19 cellular contexts compared by ENCODE assay signal in the genomic region with DNA sequence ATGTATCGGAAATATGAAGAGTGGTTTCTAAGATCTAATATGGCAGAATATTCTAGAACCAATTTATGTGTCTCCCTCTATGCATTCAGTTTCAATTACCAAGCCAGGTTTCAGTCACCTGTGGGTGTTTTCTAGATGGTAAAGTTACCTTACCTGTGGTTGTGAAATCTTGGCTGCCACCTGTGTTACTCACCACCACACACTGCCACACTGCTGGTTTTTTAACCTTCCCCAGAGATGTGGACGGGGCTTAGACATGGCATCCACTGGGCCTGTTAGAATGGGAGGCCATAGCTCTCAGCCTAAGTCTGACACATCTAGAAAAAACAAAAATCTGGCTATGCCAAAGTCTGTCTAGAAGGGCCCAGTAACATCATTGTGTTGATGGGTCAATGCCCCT.
"Had no signal": no experiment of that assay in that cellular context is flagged by ENCODE, and none has a peak within 500 bp of the region (broad histone marks: within the 10 kb centered on the region; RNA-seq: fewer than 3 reads in every experiment).

No MANE protein-coding gene starts in this region.

- H3K27ac ChIP-seq: colonic mucosa, heart left ventricle, spleen, testis, tibial nerve had no signal

- H3K4me3 ChIP-seq: colonic mucosa, heart left ventricle, spleen, testis, tibial nerve had no signal

- DNase-seq: colonic mucosa; dermis blood vessel endothelial cell; endodermal cell; foreskin melanocyte; heart left ventricle; hippocampal formation; mammary epithelial cell; naive thymus-derived CD4-positive, alpha-beta T cell; nephron progenitor cell; posterior cingulate gyrus; spleen; stimulated activated CD4-positive, alpha-beta T cell treated with anti-CD3 and anti-CD28 coated beads, Interleukin-15, amount 100 ng/mL, for 24 hours; stimulated activated CD4-positive, alpha-beta T cell treated with anti-CD3 and anti-CD28 coated beads, Interleukin-1b, Interleukin-23, amount 100 ng/mL, for 48 hours; stimulated activated CD4-positive, alpha-beta T cell treated with anti-CD3 and anti-CD28 coated beads, Interleukin-4, amount 100 ng/mL, for 24 hours; stimulated activated naive B cell treated with anti-CD40 and anti-IgM and Interleukin-4, amounts not matched to agents 10 μg/mL and 1 μg/mL and 100 μg/mL, for 72 hours; stimulated activated naive CD8-positive, alpha-beta T cell treated with anti-CD3 and anti-CD28 coated beads, Interleukin-15, amount 100 ng/mL, for 72 hours; testis had no signal

- H3K36me3 ChIP-seq: colonic mucosa, heart left ventricle, spleen, tibial nerve had no signal

- ATAC-seq: heart left ventricle; naive thymus-derived CD4-positive, alpha-beta T cell; sciatic nerve; stimulated activated naive B cell treated with anti-CD40 and anti-IgM and Interleukin-4, amounts not matched to agents 10 μg/mL and 1 μg/mL and 100 μg/mL, for 72 hours; stimulated activated naive CD8-positive, alpha-beta T cell treated with anti-CD3 and anti-CD28 coated beads, Interleukin-15, amount 100 ng/mL, for 72 hours had no signal

- H3K9me3 ChIP-seq: colonic mucosa, heart left ventricle, spleen, testis, tibial nerve had no signal

- H3K27me3 ChIP-seq: colonic mucosa, heart left ventricle, spleen, testis, tibial nerve had no signal

- H3K4me1 ChIP-seq: colonic mucosa, heart left ventricle, spleen, testis, tibial nerve had no signal
